8 cellular contexts compared by ENCODE assay signal in the genomic region with DNA sequence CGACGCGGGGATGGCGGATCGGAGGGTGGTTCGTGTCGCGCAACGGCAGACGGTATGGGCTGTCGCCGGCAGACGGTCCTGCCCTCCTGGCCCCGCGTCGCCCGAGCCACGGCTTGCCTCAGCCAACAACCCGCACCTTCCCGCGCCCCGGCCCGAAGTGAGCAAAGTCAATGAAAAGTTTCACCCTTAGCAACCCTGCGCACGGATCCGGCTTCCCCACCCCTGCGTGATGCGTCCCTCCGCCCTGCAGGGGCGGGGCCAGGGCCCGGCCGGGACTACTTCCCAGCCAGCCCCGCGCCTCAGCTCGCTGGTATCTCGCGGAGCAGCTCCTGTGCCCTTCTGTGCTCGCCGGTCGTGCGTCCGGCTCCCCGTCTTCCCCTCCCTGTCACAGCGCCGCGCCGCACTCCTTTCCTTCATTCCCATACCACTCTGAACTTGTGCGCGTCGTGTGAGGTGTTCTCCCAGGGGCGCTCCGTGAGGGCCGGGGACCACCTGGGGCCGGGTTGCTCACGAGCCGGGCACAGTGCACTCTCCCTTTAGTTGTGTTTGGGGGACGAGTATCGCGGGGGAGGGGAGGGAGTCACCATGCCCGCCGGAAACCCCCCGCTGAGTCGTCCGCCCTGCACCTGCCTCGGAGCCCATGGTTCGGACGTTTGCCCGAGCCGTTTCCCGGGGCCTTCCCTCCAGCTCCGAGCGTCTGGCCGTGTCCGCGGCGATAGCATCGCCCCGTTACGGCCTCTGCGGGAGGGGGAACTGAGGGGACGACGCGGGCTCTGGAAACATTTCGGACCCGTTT. TPM values are rescaled to one million over a fixed set of nuclear protein-coding genes. Genes with fewer than 3 reads are reported as not detected.
DNase-seq lines count a peak whose midpoint lies in the region; ATAC-seq and TF ChIP-seq lines count a peak whose summit lies in the region.

A gene with protein sequence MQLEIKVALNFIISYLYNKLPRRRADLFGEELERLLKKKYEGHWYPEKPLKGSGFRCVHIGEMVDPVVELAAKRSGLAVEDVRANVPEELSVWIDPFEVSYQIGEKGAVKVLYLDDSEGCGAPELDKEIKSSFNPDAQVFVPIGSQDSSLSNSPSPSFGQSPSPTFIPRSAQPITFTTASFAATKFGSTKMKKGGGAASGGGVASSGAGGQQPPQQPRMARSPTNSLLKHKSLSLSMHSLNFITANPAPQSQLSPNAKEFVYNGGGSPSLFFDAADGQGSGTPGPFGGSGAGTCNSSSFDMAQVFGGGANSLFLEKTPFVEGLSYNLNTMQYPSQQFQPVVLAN (minus strand): TSS at position 163 of the 796 bp plus-strand sequence. CDS start 9,456 bp downstream, outside the sequence.

- H3K27ac ChIP-seq in WERI-Rb-1 = peak within 1 kb of the TSS; percentile 97
- peak within 1 kb of the TSS; percentile 82 for H3K27ac ChIP-seq in mammary epithelial cell (ENCODE audit: insufficient read depth, low read depth, low read length)
- H3K27ac ChIP-seq in iPS-20b (ENCODE audit: low read length) = peak within 1 kb of the TSS; percentile 99
- peak within 1 kb of the TSS; percentile 90 to 100 (median 99) for H3K27ac ChIP-seq in skin epidermis

- ATAC-seq in GM18499 (IDR thresholded peaks at IDR 0.05; ENCODE audit: insufficient read depth, unreplicated experiment) (peak; percentile 37), HG03103 (IDR thresholded peaks at IDR 0.05; ENCODE audit: low read depth, unreplicated experiment) (peak; percentile 32), HG03025 (IDR thresholded peaks at IDR 0.05; ENCODE audit: low FRiP score, unreplicated experiment) (no peak)

- intact Hi-C loops in mammary epithelial cell (cut with micrococcal nuclease) = loop anchor here (5.0 kb wide), 2 partner anchors 145 to 160 kb away; a partner anchor contains a TSS

- H3K9ac ChIP-seq in mammary epithelial cell (ENCODE audit: insufficient read depth, low read length) (peak within 1 kb of the TSS; percentile 87), iPS-20b (ENCODE audit: low read depth, low read length) (peak within 1 kb of the TSS; percentile 99)

- CTCF ChIA-PET in mammary epithelial cell (lab: Charles Lee; ENCODE audit: low non-redundant PET) = interaction anchor here (0.9 kb wide), 1 partner anchor 70 kb away, joined by 5 read pairs; no protein-coding TSS in a partner anchor

- no peaks in the 10 kb centered on the region for H3K27me3 ChIP-seq in WERI-Rb-1 (ENCODE audit: insufficient read depth, low read depth, severe bottlenecking)
- no peaks in the 10 kb centered on the region for H3K27me3 ChIP-seq in mammary epithelial cell (ENCODE audit: insufficient read depth, low read length)
- H3K27me3 ChIP-seq in iPS-20b (ENCODE audit: insufficient read depth, low read length) = no peaks in the 10 kb centered on the region

- H3K4me1 ChIP-seq in mammary epithelial cell (ENCODE audit: insufficient read depth, low read length) (peaks cover 4% of the 10 kb centered on the region), iPS-20b (ENCODE audit: insufficient read depth, low read length) (peaks cover 7% of the 10 kb centered on the region; the same call in 1 of the 2 replicates)

- in situ Hi-C loops in mammary epithelial cell (cut with MboI; ENCODE audit: low sequenced_read_pairs in 2 of 2) = no loop called here

- H3K4me3 ChIP-seq in WERI-Rb-1 (ENCODE audit: low read depth, low read length) = peak within 1 kb of the TSS; percentile 99
- H3K4me3 ChIP-seq in mammary epithelial cell (replicated peaks in 1 of 3; ENCODE audit: insufficient read depth in 1 of 3, low read depth in 2 of 3, low read length in 3 of 3) = peak within 1 kb of the TSS; percentile 81 to 91 (median 86)
- peak within 1 kb of the TSS; percentile 98 for H3K4me3 ChIP-seq in iPS-20b (ENCODE audit: low read length)
- H3K4me3 ChIP-seq in skin epidermis = peak within 1 kb of the TSS; percentile 81 to 99 (median 97)

- DNase-seq in NCI-H2227 treated with DMSO at 0.1 percent for 48 hours (lab: John Stamatoyannopoulos, UW) (peak; percentile 67), WERI-Rb-1 (peak; percentile 94), mammary epithelial cell (peak; percentile 94)

- H3K79me2 ChIP-seq in mammary epithelial cell (ENCODE audit: insufficient read depth, low read length) = peaks cover 48% of the 10 kb centered on the region

- H3K4me2 ChIP-seq in mammary epithelial cell (ENCODE audit: insufficient read depth, low read depth, low read length) = peak within 1 kb of the TSS; percentile 94

- no peaks in the 10 kb centered on the region for H4K20me1 ChIP-seq in mammary epithelial cell (ENCODE audit: insufficient read depth, low read length)

- BruUV-seq in mammary epithelial cell (replicated peaks; lab: Mats Ljungman, UMichigan) = TSS peak; percentile 84

- H3K9me3 ChIP-seq in WERI-Rb-1 (ENCODE audit: severe bottlenecking) = no peaks in the 10 kb centered on the region
- no peaks in the 10 kb centered on the region for H3K9me3 ChIP-seq in mammary epithelial cell (replicated peaks; ENCODE audit: insufficient read depth, low read length)
- no peaks in the 10 kb centered on the region for H3K9me3 ChIP-seq in iPS-20b (ENCODE audit: insufficient read depth, low read depth, low read length)

- TF ChIP-seq CTCF in WERI-Rb-1 (IDR thresholded peaks at IDR 0.05; ENCODE audit: low read depth, low read length) (no peak), mammary epithelial cell (conservative IDR thresholded peaks at IDR 0.05 in 1 of 2, IDR thresholded peaks at IDR 0.05 in 1 of 2; ENCODE audit: extremely low read depth in 1 of 2, insufficient read depth in 1 of 2, low read depth in 1 of 2, low read length in 2 of 2) (no peak)

- dilution Hi-C loops in mammary epithelial cell (cut with HindIII; ENCODE audit: low sequenced_read_pairs) = no loop called here

- H3K36me3 ChIP-seq in WERI-Rb-1 (peaks cover 31% of the 10 kb centered on the region), mammary epithelial cell (ENCODE audit: insufficient read depth, low read length) (peaks cover 2% of the 10 kb centered on the region), iPS-20b (ENCODE audit: insufficient read depth, low read depth, low read length) (peaks cover 20% of the 10 kb centered on the region)

- WGBS in mammary epithelial cell (ENCODE audit: low coverage, missing lambda C conversion rate) = 0% methylated on average over 10 of the region's 85 CpGs

- H2AFZ ChIP-seq in mammary epithelial cell (ENCODE audit: low read depth, low read length) = peak within 1 kb of the TSS; percentile 83

RNA-seq across cellular contexts. Expression of the gene that starts here (rescaled TPM):
- 10 to 100 TPM; 28.3 to 30.3 TPM for total RNA-seq in mammary epithelial cell
- polyA plus RNA-seq in mammary epithelial cell = 15.1 TPM
- 43.0 TPM for polyA minus RNA-seq in mammary epithelial cell
